In the genomic region with DNA sequence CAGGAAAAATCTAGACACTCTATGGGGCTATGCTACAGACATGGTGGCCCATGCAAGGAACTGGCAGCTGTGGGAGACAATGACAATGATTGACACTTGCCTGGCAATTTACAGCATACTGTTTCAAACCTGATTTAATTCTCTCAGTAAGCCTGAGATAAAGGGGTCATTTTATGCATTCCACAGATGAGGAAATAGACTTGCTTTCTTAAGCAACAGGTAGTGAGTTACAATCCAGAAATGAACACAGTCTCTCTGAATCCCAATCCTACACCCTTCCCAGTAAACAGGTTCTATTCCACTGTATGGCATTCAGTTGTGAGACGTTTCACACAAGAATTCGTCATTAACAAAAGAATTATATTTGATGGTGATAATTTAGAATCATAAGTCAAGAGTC, we compare ENCODE assay signal across 2 cellular contexts.
A peak's percentile ranks its signal among the peaks of the same experiment; 100 is the strongest.
TF ChIP-seq lines count a peak whose summit lies in the region.

No MANE protein-coding gene starts in this region.

TF ChIP-seq in IMR-90, 13 proteins besides CTCF, POLR2A, EP300 and RAD21:
- TF ChIP-seq CEBPB (IDR thresholded peaks at IDR 0.05; ENCODE audit: low read depth, low read length) (peak; percentile 73), SMC3 (IDR thresholded peaks at IDR 0.05; ENCODE audit: low read depth, low read length) (no peak)

TF ChIP-seq in GM12878, 131 proteins besides CTCF, POLR2A, EP300 and RAD21:
- no peak for TF ChIP-seq SMC3 (IDR thresholded peaks at IDR 0.05; ENCODE audit: borderline replicate concordance, low read length)
- TF ChIP-seq, protein P1, sequence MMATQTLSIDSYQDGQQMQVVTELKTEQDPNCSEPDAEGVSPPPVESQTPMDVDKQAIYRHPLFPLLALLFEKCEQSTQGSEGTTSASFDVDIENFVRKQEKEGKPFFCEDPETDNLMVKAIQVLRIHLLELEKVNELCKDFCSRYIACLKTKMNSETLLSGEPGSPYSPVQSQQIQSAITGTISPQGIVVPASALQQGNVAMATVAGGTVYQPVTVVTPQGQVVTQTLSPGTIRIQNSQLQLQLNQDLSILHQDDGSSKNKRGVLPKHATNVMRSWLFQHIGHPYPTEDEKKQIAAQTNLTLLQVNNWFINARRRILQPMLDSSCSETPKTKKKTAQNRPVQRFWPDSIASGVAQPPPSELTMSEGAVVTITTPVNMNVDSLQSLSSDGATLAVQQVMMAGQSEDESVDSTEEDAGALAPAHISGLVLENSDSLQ (IDR thresholded peaks at IDR 0.05): peak; percentile 34
TF ChIP-seq in GM12878: peak in this region for 1.
